In the genomic region with DNA sequence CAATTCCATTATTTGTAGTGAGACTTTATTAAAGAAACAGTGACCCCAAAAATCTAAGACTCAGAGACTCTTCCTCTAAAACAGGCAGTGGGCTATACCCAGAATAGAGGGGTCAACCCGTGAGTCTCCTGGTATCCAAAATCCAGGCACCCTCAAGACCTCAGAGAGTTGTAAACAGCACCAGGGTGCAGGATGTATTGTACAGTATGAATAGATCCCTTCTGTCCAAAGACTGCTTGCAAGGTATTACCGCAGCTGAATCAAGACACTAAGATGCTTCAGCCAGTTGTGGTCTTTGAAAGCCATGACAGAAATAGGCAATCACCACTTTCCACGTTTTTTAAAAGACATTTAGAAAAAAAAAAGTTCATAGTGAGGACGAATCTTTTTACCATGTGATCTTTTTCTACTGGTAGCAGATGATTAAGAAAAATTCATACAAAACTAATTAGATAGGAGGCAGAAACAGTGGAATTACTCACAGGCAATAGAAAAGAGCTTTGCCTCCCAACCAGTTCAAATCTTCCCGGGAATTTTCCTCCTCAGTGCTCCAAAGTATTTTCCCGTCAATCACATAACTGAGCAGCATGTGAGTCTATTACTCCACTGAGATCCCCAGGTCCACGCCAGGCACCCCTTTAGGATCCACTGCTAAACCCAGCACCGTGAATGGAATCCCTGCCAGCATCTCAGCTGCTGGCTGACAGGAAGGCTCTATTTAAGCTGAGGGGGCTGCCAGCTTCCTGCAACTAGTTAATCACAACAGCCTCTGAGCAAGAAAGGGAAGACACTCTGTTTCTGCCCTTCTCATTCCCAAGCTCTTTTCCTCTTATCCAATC, we compare ENCODE assay signal across 10 cellular contexts.
DNase-seq lines count a peak whose midpoint lies in the region; ATAC-seq, FAIRE-seq and TF ChIP-seq lines count a peak whose summit lies in the region.
"Had no signal": no experiment of that assay in that cellular context is flagged by ENCODE, and none has a peak within 500 bp of the region (broad histone marks: within the 10 kb centered on the region; RNA-seq: fewer than 3 reads in every experiment).

No MANE protein-coding gene starts in this region.

- ATAC-seq in activated naive CD8-positive, alpha-beta T cell treated with anti-CD3 and anti-CD28 coated beads, Interleukin-2, amount 10 ng/mL, durations not matched to agents 7 days and 5 days (ENCODE audit: low read depth) = no peak
- no peak for ATAC-seq in lung (ENCODE audit: insufficient read depth, low FRiP score)
- ATAC-seq in HG02759 (IDR thresholded peaks at IDR 0.05; ENCODE audit: unreplicated experiment) = no peak

- H3K4me3 ChIP-seq in lung (no peak overlapping the region), thymus (ENCODE audit: low read length) (peak overlapping the region; percentile 39)
- H3K4me3 ChIP-seq: SJSA1 had no signal

- FAIRE-seq in RCC 7860 (lab: Jason Lieb, UNC) = no peak

- H3K9me3 ChIP-seq in lung (ENCODE audit: control insufficient read depth in 2 of 2, insufficient read depth in 1 of 2, low read length in 1 of 2) (no peaks in the 10 kb centered on the region), thymus (ENCODE audit: control insufficient read depth) (no peaks in the 10 kb centered on the region)
- H3K9me3 ChIP-seq: SJSA1 had no signal

- peaks cover 93% of the 10 kb centered on the region for H3K4me1 Mint-ChIP-seq in activated naive CD8-positive, alpha-beta T cell treated with anti-CD3 and anti-CD28 coated beads, Interleukin-2, amount 10 ng/mL, durations not matched to agents 7 days and 5 days

- peaks cover 85% of the 10 kb centered on the region for H3K36me3 Mint-ChIP-seq in activated naive CD8-positive, alpha-beta T cell treated with anti-CD3 and anti-CD28 coated beads, Interleukin-2, amount 10 ng/mL, durations not matched to agents 7 days and 5 days

- 50 to 71% methylated on average over 8 of the region's 8 CpGs for WGBS in lung, 2 donors
- WGBS in thymus = 67% methylated on average over 8 of the region's 8 CpGs

- H3K27ac Mint-ChIP-seq in activated naive CD8-positive, alpha-beta T cell treated with anti-CD3 and anti-CD28 coated beads, Interleukin-2, amount 10 ng/mL, durations not matched to agents 7 days and 5 days = peak overlapping the region; percentile 97

- peak overlapping the region; percentile 74 for H3K4me3 Mint-ChIP-seq in activated naive CD8-positive, alpha-beta T cell treated with anti-CD3 and anti-CD28 coated beads, Interleukin-2, amount 10 ng/mL, durations not matched to agents 7 days and 5 days

- peak; percentile 62 for DNase-seq in activated CD8-positive, alpha-beta memory T cell treated with anti-CD3 and anti-CD28 coated beads for 24 hours
- DNase-seq in activated CD8-positive, alpha-beta memory T cell treated with anti-CD3 and anti-CD28 coated beads, Interleukin-2, amount 50 U/mL, for 48 hours = no peak
- no peak for DNase-seq in activated naive CD8-positive, alpha-beta T cell treated with anti-CD3 and anti-CD28 coated beads, Interleukin-2, amount 10 ng/mL, durations not matched to agents 7 days and 5 days
- no peak for DNase-seq in lung (ENCODE audit: low spot score)
- DNase-seq in stimulated activated CD4-positive, alpha-beta T cell treated with anti-CD3 and anti-CD28 coated beads, Interleukin-2, amount 100 ng/mL, for 48 hours = no peak
- DNase-seq in RCC 7860 (ENCODE audit: low spot score) = no peak
- DNase-seq: NCI-H1930 had no signal

- H3K9me3 Mint-ChIP-seq in activated naive CD8-positive, alpha-beta T cell treated with anti-CD3 and anti-CD28 coated beads, Interleukin-2, amount 10 ng/mL, durations not matched to agents 7 days and 5 days = no peaks in the 10 kb centered on the region

- no peaks in the 10 kb centered on the region for H3K27me3 Mint-ChIP-seq in activated naive CD8-positive, alpha-beta T cell treated with anti-CD3 and anti-CD28 coated beads, Interleukin-2, amount 10 ng/mL, durations not matched to agents 7 days and 5 days

- peak overlapping the region; percentile 10 to 86 for H3K27ac ChIP-seq in lung (ENCODE audit: low read depth in 1 of 2, low read length in 1 of 2)
- H3K27ac ChIP-seq in thymus (ENCODE audit: low read depth) = peak overlapping the region; percentile 94
- H3K27ac ChIP-seq: SJSA1 had no signal

- peaks cover 11 to 13% of the 10 kb centered on the region in 2 donors for H3K36me3 ChIP-seq in lung (ENCODE audit: control insufficient read depth in 2 of 2, insufficient read depth in 2 of 2, low read length in 2 of 2)
- peaks cover 27% of the 10 kb centered on the region for H3K36me3 ChIP-seq in thymus (ENCODE audit: control insufficient read depth, insufficient read depth)

- no peaks in the 10 kb centered on the region for H3K27me3 ChIP-seq in lung (ENCODE audit: control insufficient read depth, insufficient read depth)
- no peaks in the 10 kb centered on the region for H3K27me3 ChIP-seq in thymus (ENCODE audit: control insufficient read depth, insufficient read depth)
- H3K27me3 ChIP-seq: SJSA1 had no signal

- POLR2A ChIA-PET in activated naive CD8-positive, alpha-beta T cell treated with anti-CD3 and anti-CD28 coated beads, Interleukin-2, amount 10 ng/mL, durations not matched to agents 7 days and 5 days (lab: Charles Lee) = interaction anchor here (0.6 to 13.6 kb wide), 12 partner anchors 10 to 222 kb away, joined by 3 to 612 read pairs (median 10); no protein-coding TSS in a partner anchor

- H3K4me1 ChIP-seq in lung (ENCODE audit: control insufficient read depth in 2 of 2, insufficient read depth in 2 of 2, low read length in 2 of 2) (peaks cover 23 to 48% of the 10 kb centered on the region in 2 donors), thymus (ENCODE audit: control insufficient read depth, insufficient read depth, low read length) (peaks cover 74% of the 10 kb centered on the region)

- TF ChIP-seq CTCF in lung (IDR thresholded peaks at IDR 0.05; ENCODE audit: control extremely low read depth, extremely low read depth) = no peak
